29 cellular contexts compared by ENCODE assay signal in the genomic region with DNA sequence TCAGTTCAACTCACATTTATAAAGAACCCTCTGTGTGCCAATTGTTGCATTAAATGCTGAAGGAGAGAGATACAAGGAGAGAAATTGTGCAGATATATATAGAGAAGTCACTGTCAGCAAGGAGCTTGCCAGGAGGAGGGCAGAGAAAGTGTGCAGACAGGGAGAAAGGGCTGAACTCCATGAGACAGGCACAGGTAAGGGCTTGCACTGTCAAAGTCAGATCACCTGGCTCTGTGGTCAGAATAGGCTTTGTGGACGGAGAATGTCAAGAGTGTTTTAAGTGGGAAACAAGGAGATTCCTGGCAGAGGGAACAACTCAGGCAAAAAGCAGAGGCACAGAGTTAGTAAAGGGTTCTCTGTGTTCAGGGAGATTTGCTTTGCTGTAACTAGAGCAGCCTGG.
A peak's percentile ranks its signal among the peaks of the same experiment; 100 is the strongest.
DNase-seq lines count a peak whose midpoint lies in the region; ATAC-seq and TF ChIP-seq lines count a peak whose summit lies in the region.
"Had no signal": no experiment of that assay in that cellular context is flagged by ENCODE, and none has a peak within 500 bp of the region (broad histone marks: within the 10 kb centered on the region; RNA-seq: fewer than 3 reads in every experiment).

No MANE protein-coding gene starts in this region.

- H3K4me1 Mint-ChIP-seq in GM23338 = no peaks in the 10 kb centered on the region
- H3K4me1 Mint-ChIP-seq: activated T-helper 17 cell treated with anti-CD3 and anti-CD28 coated beads, Interleukin-2, amount 50 U/mL, for 72 hours; immature natural killer cell had no signal

- H3K27ac Mint-ChIP-seq in GM23338 = peak overlapping the region; percentile 33; the same call in 1 of the 2 replicates
- H3K27ac Mint-ChIP-seq: activated T-helper 17 cell treated with anti-CD3 and anti-CD28 coated beads, Interleukin-2, amount 50 U/mL, for 72 hours; CD8-positive, alpha-beta T cell; IgD-negative memory B cell had no signal

- H3K36me3 ChIP-seq in GM23338 (ENCODE audit: insufficient read depth) (no peaks in the 10 kb centered on the region), trophoblast cell (ENCODE audit: control insufficient read depth in 1 of 2, insufficient read depth in 2 of 2, low read length in 2 of 2) (peaks cover 9 to 11% of the 10 kb centered on the region in 2 experiments)
- H3K36me3 ChIP-seq: BE2C had no signal

- no peaks in the 10 kb centered on the region for H3K9me3 Mint-ChIP-seq in GM23338
- H3K9me3 Mint-ChIP-seq: activated T-helper 17 cell treated with anti-CD3 and anti-CD28 coated beads, Interleukin-2, amount 50 U/mL, for 72 hours; CD8-positive, alpha-beta T cell; IgD-negative memory B cell; immature natural killer cell had no signal

- ATAC-seq in GM23338 = no peak
- no peak for ATAC-seq in HG03520 (IDR thresholded peaks at IDR 0.05; ENCODE audit: unreplicated experiment)
- ATAC-seq: activated T-helper 17 cell treated with anti-CD3 and anti-CD28 coated beads, Interleukin-2, amount 50 U/mL, for 72 hours; body of pancreas; CD8-positive, alpha-beta T cell; stimulated activated naive CD8-positive, alpha-beta T cell treated with anti-CD3 and anti-CD28 coated beads, Interleukin-15, Interleukin-2, amounts not matched to agents 100 U/mL and 50 U/mL, for 24 hours had no signal

- no peak overlapping the region for H2AK5ac ChIP-seq in trophoblast cell (ENCODE audit: low read length)

- no peak for TF ChIP-seq CTCF in GM23338 (conservative IDR thresholded peaks at IDR 0.05; ENCODE audit: low read depth in 2 of 2)

- no peaks in the 10 kb centered on the region for H3K9me2 ChIP-seq in GM23338 (ENCODE audit: insufficient read depth)

- no peak overlapping the region for H3K18ac ChIP-seq in trophoblast cell (ENCODE audit: low read length)

- H3K9ac ChIP-seq in trophoblast cell (ENCODE audit: low read length) = no peak overlapping the region
- H3K9ac ChIP-seq: GM23248, parathyroid adenoma had no signal

- no peak overlapping the region for H4K8ac ChIP-seq in trophoblast cell (ENCODE audit: low read depth, low read length)

- H3K23ac ChIP-seq in trophoblast cell (ENCODE audit: low read length) = peak overlapping the region; percentile 34

- no peaks in the 10 kb centered on the region for H3K4me1 ChIP-seq in GM23338 (ENCODE audit: insufficient read depth)
- peaks cover 0 to 2% of the 10 kb centered on the region in 2 experiments for H3K4me1 ChIP-seq in trophoblast cell (ENCODE audit: control insufficient read depth in 1 of 2, insufficient read depth in 2 of 2, low read length in 2 of 2)
- H3K4me1 ChIP-seq: BE2C, body of pancreas, parathyroid adenoma, testis had no signal

- no peak overlapping the region for H3K4me3 Mint-ChIP-seq in GM23338
- H3K4me3 Mint-ChIP-seq: activated T-helper 17 cell treated with anti-CD3 and anti-CD28 coated beads, Interleukin-2, amount 50 U/mL, for 72 hours; CD8-positive, alpha-beta T cell; IgD-negative memory B cell; immature natural killer cell had no signal

- no peaks in the 10 kb centered on the region for H4K20me1 ChIP-seq in GM23338 (replicated peaks; ENCODE audit: insufficient read depth)

- H2BK120ac ChIP-seq in trophoblast cell (ENCODE audit: insufficient read depth, low read length, poor library complexity) = no peak overlapping the region

- no peak overlapping the region for H3K27ac ChIP-seq in GM23338 (ENCODE audit: low read depth)
- H3K27ac ChIP-seq in trophoblast cell (ENCODE audit: low read depth, low read length) = no peak overlapping the region
- H3K27ac ChIP-seq: body of pancreas, GM23248, parathyroid adenoma, SJSA1, testis, vagina had no signal

- H3K9me3 ChIP-seq in trophoblast cell (ENCODE audit: insufficient read depth, low read depth, low read length) = no peaks in the 10 kb centered on the region
- H3K9me3 ChIP-seq: BE2C, body of pancreas, SJSA1, testis, vagina had no signal

- H2BK12ac ChIP-seq in trophoblast cell (ENCODE audit: low read length) = no peak overlapping the region

- H3K4me3 ChIP-seq in GM23338 (no peak overlapping the region), trophoblast cell (ENCODE audit: low read depth, low read length) (no peak overlapping the region)
- H3K4me3 ChIP-seq: body of pancreas, GM23248, SJSA1, testis, vagina had no signal

- H3K79me2 ChIP-seq in GM23338 (replicated peaks; ENCODE audit: insufficient read depth) (no peaks in the 10 kb centered on the region), trophoblast cell (ENCODE audit: control insufficient read depth, insufficient read depth, low read length, poor library complexity) (no peaks in the 10 kb centered on the region)
- H3K79me2 ChIP-seq: parathyroid adenoma had no signal

- H4K91ac ChIP-seq in trophoblast cell (ENCODE audit: low read depth, low read length) = no peak overlapping the region

- H3K36me3 Mint-ChIP-seq in GM23338 (ENCODE audit: low read depth) = no peaks in the 10 kb centered on the region

- no peak for DNase-seq in GM23338 (ENCODE audit: low spot score)
- peak; percentile 22 for DNase-seq in NCI-H187 treated with DMSO at 0.1 percent for 48 hours (lab: John Stamatoyannopoulos, UW)
- DNase-seq in SK-MEL-5 (ENCODE audit: low read depth, low spot score) = peak; percentile 38
- no peak for DNase-seq in trophoblast cell
- no peak for DNase-seq in GM19238 (ENCODE audit: insufficient read length, low spot score)
- DNase-seq in NCI-H526 treated with DMSO at 0.1 percent for 48 hours (lab: John Stamatoyannopoulos, UW) = no peak
- DNase-seq: activated CD4-positive, alpha-beta T cell treated with anti-CD3 and anti-CD28 coated beads for 48 hours; activated naive CD4-positive, alpha-beta T cell treated with anti-CD3 and anti-CD28 coated beads, Interleukin-2, amount 50 U/mL, for 16 hours; BE2C; body of pancreas; CD8-positive, alpha-beta T cell; effector CD4-positive, alpha-beta T cell; GM23248; immature natural killer cell; left cardiac atrium; mesenchymal stem cell; NCI-H1694; NCI-H345; NCI-H774; small intestine; stimulated activated naive CD8-positive, alpha-beta T cell treated with anti-CD3 and anti-CD28 coated beads, Interleukin-15, Interleukin-2, amounts not matched to agents 100 U/mL and 50 U/mL, for 24 hours; T1000; testis had no signal

- no peak overlapping the region for H4K12ac ChIP-seq in trophoblast cell (ENCODE audit: low read depth, low read length)

- no peaks in the 10 kb centered on the region for H3K27me3 Mint-ChIP-seq in GM23338 (ENCODE audit: insufficient read depth, low read depth, poor library complexity)
- H3K27me3 Mint-ChIP-seq: activated T-helper 17 cell treated with anti-CD3 and anti-CD28 coated beads, Interleukin-2, amount 50 U/mL, for 72 hours; IgD-negative memory B cell had no signal

- no peak overlapping the region for H3K4ac ChIP-seq in trophoblast cell (ENCODE audit: low read depth, low read length)

- no peak overlapping the region for H3K4me2 ChIP-seq in GM23338
- no peak overlapping the region for H3K4me2 ChIP-seq in trophoblast cell (ENCODE audit: low read length)

- no peaks in the 10 kb centered on the region for H3F3A ChIP-seq in GM23338 (replicated peaks; ENCODE audit: low read depth)

- no peak overlapping the region for H3K14ac ChIP-seq in trophoblast cell (ENCODE audit: low read length)

- H2AFZ ChIP-seq in GM23338 (no peak overlapping the region), trophoblast cell (ENCODE audit: insufficient read depth, low read length, poor library complexity) (no peak overlapping the region)
- H2AFZ ChIP-seq: GM23248, parathyroid adenoma had no signal

- in situ Hi-C loops in SK-MEL-5 (cut with HindIII; ENCODE audit: low pct_unique_long_range_greater_than_20kb, low sequenced_read_pairs) = no loop called here

- WGBS in trophoblast cell (ENCODE audit: extremely low coverage, insufficient coverage, insufficient read length) = no CpG with 5 or more reads among the region's 1 CpG

- H2BK5ac ChIP-seq in trophoblast cell (ENCODE audit: low read depth, low read length, poor library complexity) = no peak overlapping the region

- no peaks in the 10 kb centered on the region for H3K79me1 ChIP-seq in trophoblast cell (ENCODE audit: low read length)

- H3K27me3 ChIP-seq in GM23338 (ENCODE audit: insufficient read depth) = no peaks in the 10 kb centered on the region
- H3K27me3 ChIP-seq in trophoblast cell (ENCODE audit: insufficient read depth, low read length) = no peaks in the 10 kb centered on the region
- H3K27me3 ChIP-seq: BE2C, body of pancreas, SJSA1, testis, vagina had no signal

TF ChIP-seq in GM23338, 12 proteins besides CTCF, POLR2A, EP300 and RAD21 (continues in another document):
- no peak for TF ChIP-seq ZNF331 (CRISPR knock-in tag; IDR thresholded peaks at IDR 0.05; ENCODE audit: low read depth)
- TF ChIP-seq ZNF114 (CRISPR knock-in tag; IDR thresholded peaks at IDR 0.05) = no peak
- no peak for TF ChIP-seq POLR2AphosphoS5 (IDR thresholded peaks at IDR 0.05; ENCODE audit: low read depth)
- no peak for TF ChIP-seq NANOG (IDR thresholded peaks at IDR 0.05; ENCODE audit: borderline replicate concordance)
- TF ChIP-seq STAT1 (IDR thresholded peaks at IDR 0.05; ENCODE audit: unreplicated experiment) = no peak
- TF ChIP-seq EZH2 (IDR thresholded peaks at IDR 0.05; ENCODE audit: low read depth, unreplicated experiment) = no peak
- no peak for TF ChIP-seq JUNB (IDR thresholded peaks at IDR 0.05; ENCODE audit: unreplicated experiment)

Comparison
In these comparisons a context has a peak if more than half of its experiments do, and no peak if none do; other contexts are left out.
1. DNase-seq: peak in NCI-H187 treated with DMSO at 0.1 percent for 48 hours (single experiment) and SK-MEL-5 (single experiment); none in GM23338 (single experiment), trophoblast cell (0 of 2), GM19238 (single experiment) and NCI-H526 treated with DMSO at 0.1 percent for 48 hours (single experiment).